In genomic region chr22:42070517-42071422, GRCh38 we compare ENCODE assay signal across 8 cellular contexts. TPM values are rescaled to one million over a fixed set of nuclear protein-coding genes. Genes with fewer than 3 reads are reported as not detected.
DNase-seq lines count a peak whose midpoint lies in the region; ATAC-seq and FAIRE-seq lines count a peak whose summit lies in the region.

TSS of gene NAGA (minus strand) at chr22:42070812. CDS start at chr22:42070297, 515 bp downstream.

- no peak within 1 kb of the TSS for H3K4ac ChIP-seq in neuronal stem cell (ENCODE audit: low read length)

- no peaks in the 10 kb centered on the region for H3K27me3 Mint-ChIP-seq in activated naive CD4-positive, alpha-beta T cell treated with anti-CD3 and anti-CD28 coated beads for 36 hours (ENCODE audit: low read depth)

- H3K18ac ChIP-seq in neuronal stem cell (ENCODE audit: low read length): peak within 1 kb of the TSS; percentile 99

- WGBS in neuronal stem cell (ENCODE audit: extremely low coverage in 2 of 2, insufficient read length in 2 of 2, insufficient replicate concordance in 1 of 2), 2 donors: no CpG with 5 or more reads among the region's 56 CpGs

- H4K8ac ChIP-seq in neuronal stem cell (ENCODE audit: low read depth, low read length): peak within 1 kb of the TSS; percentile 99

- peak within 1 kb of the TSS; percentile 94 for H3K4me3 ChIP-seq in SK-N-MC
- H3K4me3 ChIP-seq in neuronal stem cell (ENCODE audit: low read length in 2 of 2): peak within 1 kb of the TSS; percentile 58 to 75
- H3K4me3 ChIP-seq in subcutaneous abdominal adipose tissue (ENCODE audit: low read depth in 1 of 5, low read length in 5 of 5): peak within 1 kb of the TSS; percentile 77 to 88 (median 81)

- H3K79me1 ChIP-seq in neuronal stem cell (ENCODE audit: low read depth, low read length): no peaks in the 10 kb centered on the region

- H3K9me3 ChIP-seq in SK-N-MC (ENCODE audit: low read depth, low read length) (no peaks in the 10 kb centered on the region), neuronal stem cell (replicated peaks in 1 of 2; ENCODE audit: control insufficient read depth in 2 of 2, insufficient read depth in 1 of 2, low read depth in 1 of 2, low read length in 2 of 2) (peaks cover 0 to 12% of the 10 kb centered on the region in 2 donors), subcutaneous abdominal adipose tissue (ENCODE audit: control insufficient read depth in 5 of 5, low read length in 5 of 5) (no peaks in the 10 kb centered on the region)

- H3K36me3 ChIP-seq in SK-N-MC (ENCODE audit: insufficient read depth, low read length): no peaks in the 10 kb centered on the region
- H3K36me3 ChIP-seq in neuronal stem cell (replicated peaks in 1 of 2; ENCODE audit: control insufficient read depth in 2 of 2, insufficient read depth in 2 of 2, low read length in 2 of 2): peaks cover 11 to 26% of the 10 kb centered on the region in 2 donors
- peaks cover 0 to 27% (median 27%) of the 10 kb centered on the region in 5 donors for H3K36me3 ChIP-seq in subcutaneous abdominal adipose tissue (ENCODE audit: control insufficient read depth in 5 of 5, insufficient read depth in 5 of 5, low read length in 5 of 5)

- CTCF ChIA-PET in activated naive CD4-positive, alpha-beta T cell treated with anti-CD3 and anti-CD28 coated beads for 36 hours (lab: Charles Lee): no interaction called here

- DNase-seq in GM04504 (ENCODE audit: low read depth) (peak; percentile 88), NCI-H1048 (lab: John Stamatoyannopoulos, UW) (peak; percentile 95), SK-N-MC (ENCODE audit: low read depth, low spot score) (peak; percentile 72), frontal cortex (ENCODE audit: low spot score in 2 of 2) (peak; percentile 87 to 93), neuronal stem cell (ENCODE audit: low spot score) (peak; percentile 94)
- DNase-seq in activated naive CD4-positive, alpha-beta T cell treated with anti-CD3 and anti-CD28 coated beads for 36 hours: peak; percentile 96

- peak within 1 kb of the TSS; percentile 96 for H2AFZ ChIP-seq in neuronal stem cell (ENCODE audit: low read length)

- no peak for FAIRE-seq in frontal cortex (lab: Jason Lieb, UNC)

- H3K9ac ChIP-seq in SK-N-MC (ENCODE audit: insufficient read length): peak within 1 kb of the TSS; percentile 88
- peak within 1 kb of the TSS; percentile 89 for H3K9ac ChIP-seq in neuronal stem cell (ENCODE audit: low read depth, low read length, poor library complexity)
- peak within 1 kb of the TSS; percentile 77 to 89 (median 84) for H3K9ac ChIP-seq in subcutaneous abdominal adipose tissue (ENCODE audit: low read length in 5 of 5)

- H3K27ac Mint-ChIP-seq in activated naive CD4-positive, alpha-beta T cell treated with anti-CD3 and anti-CD28 coated beads for 36 hours: peak within 1 kb of the TSS; percentile 88

- H3K27me3 ChIP-seq in neuronal stem cell (ENCODE audit: control insufficient read depth in 3 of 3, insufficient read depth in 3 of 3, low read depth in 1 of 3, low read length in 3 of 3): no peaks in the 10 kb centered on the region
- H3K27me3 ChIP-seq in subcutaneous abdominal adipose tissue (ENCODE audit: control insufficient read depth in 5 of 5, insufficient read depth in 4 of 5, low read length in 5 of 5): no peaks in the 10 kb centered on the region

- peak; percentile 92 for ATAC-seq in HG02571 (IDR thresholded peaks at IDR 0.05; ENCODE audit: unreplicated experiment)

- peaks cover 7% of the 10 kb centered on the region for H3K36me3 Mint-ChIP-seq in activated naive CD4-positive, alpha-beta T cell treated with anti-CD3 and anti-CD28 coated beads for 36 hours (ENCODE audit: low read depth)

- intact Hi-C loops in activated naive CD4-positive, alpha-beta T cell treated with anti-CD3 and anti-CD28 coated beads for 36 hours (cut with micrococcal nuclease): loop anchor here (1.0 to 5.0 kb wide), 7 partner anchors 20 to 383 kb away; partner anchors contain the start of genes NDUFA6, SNU13 and WBP2NL

- peak within 1 kb of the TSS; percentile 82 for H3K23ac ChIP-seq in neuronal stem cell (ENCODE audit: low read depth, low read length, poor library complexity)

- peak within 1 kb of the TSS; percentile 97 for H2BK5ac ChIP-seq in neuronal stem cell (ENCODE audit: low read length)

- H2AK5ac ChIP-seq in neuronal stem cell (ENCODE audit: low read depth, low read length): peak within 1 kb of the TSS; percentile 4

- H3K27ac ChIP-seq in SK-N-MC (peak within 1 kb of the TSS; percentile 78; the same call in 1 of the 2 replicates), neuronal stem cell (replicated peaks; ENCODE audit: low read length) (peak within 1 kb of the TSS; percentile 67), subcutaneous abdominal adipose tissue (ENCODE audit: low read depth, low read length) (peak within 1 kb of the TSS; percentile 69)

- H2BK120ac ChIP-seq in neuronal stem cell (ENCODE audit: low read depth, low read length): no peak within 1 kb of the TSS

- H3K4me1 Mint-ChIP-seq in activated naive CD4-positive, alpha-beta T cell treated with anti-CD3 and anti-CD28 coated beads for 36 hours (ENCODE audit: low read depth): peaks cover 34% of the 10 kb centered on the region

- H2BK15ac ChIP-seq in neuronal stem cell (ENCODE audit: low read length): no peak within 1 kb of the TSS

- H3K4me2 ChIP-seq in neuronal stem cell (ENCODE audit: insufficient read depth, low read length, poor library complexity, severe bottlenecking): peak within 1 kb of the TSS; percentile 83

- H3K14ac ChIP-seq in neuronal stem cell (ENCODE audit: low read length): peak within 1 kb of the TSS; percentile 25

- H4K91ac ChIP-seq in neuronal stem cell (ENCODE audit: low read depth, low read length, poor library complexity): no peak within 1 kb of the TSS

- peaks cover 10 to 12% of the 10 kb centered on the region in 2 donors for H3K4me1 ChIP-seq in neuronal stem cell (ENCODE audit: control insufficient read depth in 2 of 2, insufficient read depth in 1 of 2, low read depth in 1 of 2, low read length in 2 of 2)
- peaks cover 9 to 46% (median 42%) of the 10 kb centered on the region in 5 donors for H3K4me1 ChIP-seq in subcutaneous abdominal adipose tissue (ENCODE audit: control insufficient read depth in 5 of 5, insufficient read depth in 5 of 5, low read length in 5 of 5)

- H2BK12ac ChIP-seq in neuronal stem cell (ENCODE audit: low read length): no peak within 1 kb of the TSS

- H3K4me3 Mint-ChIP-seq in activated naive CD4-positive, alpha-beta T cell treated with anti-CD3 and anti-CD28 coated beads for 36 hours: peak within 1 kb of the TSS; percentile 87

- H3K9me3 Mint-ChIP-seq in activated naive CD4-positive, alpha-beta T cell treated with anti-CD3 and anti-CD28 coated beads for 36 hours: no peaks in the 10 kb centered on the region

RNA-seq across cellular contexts. Expression of gene NAGA, which starts in this region (rescaled TPM):
- total RNA-seq in activated naive CD4-positive, alpha-beta T cell treated with anti-CD3 and anti-CD28 coated beads for 36 hours: 10 to 100 TPM; 14.6 to 15.9 TPM
- total RNA-seq in frontal cortex: 13.5 TPM
- polyA plus RNA-seq in neuronal stem cell (2013, experiment 1 of 2): 12.9 TPM
- polyA plus RNA-seq in neuronal stem cell (2013, experiment 2 of 2): 12.6 TPM

Comparison
In these comparisons a context has a peak if more than half of its experiments do, and no peak if none do; other contexts are left out.
1. Peak in every context shown above with its lines: DNase-seq, ATAC-seq, H3K4me3 ChIP-seq and H3K27ac ChIP-seq.